1 cellular context compared by ENCODE assay signal in the genomic region with DNA sequence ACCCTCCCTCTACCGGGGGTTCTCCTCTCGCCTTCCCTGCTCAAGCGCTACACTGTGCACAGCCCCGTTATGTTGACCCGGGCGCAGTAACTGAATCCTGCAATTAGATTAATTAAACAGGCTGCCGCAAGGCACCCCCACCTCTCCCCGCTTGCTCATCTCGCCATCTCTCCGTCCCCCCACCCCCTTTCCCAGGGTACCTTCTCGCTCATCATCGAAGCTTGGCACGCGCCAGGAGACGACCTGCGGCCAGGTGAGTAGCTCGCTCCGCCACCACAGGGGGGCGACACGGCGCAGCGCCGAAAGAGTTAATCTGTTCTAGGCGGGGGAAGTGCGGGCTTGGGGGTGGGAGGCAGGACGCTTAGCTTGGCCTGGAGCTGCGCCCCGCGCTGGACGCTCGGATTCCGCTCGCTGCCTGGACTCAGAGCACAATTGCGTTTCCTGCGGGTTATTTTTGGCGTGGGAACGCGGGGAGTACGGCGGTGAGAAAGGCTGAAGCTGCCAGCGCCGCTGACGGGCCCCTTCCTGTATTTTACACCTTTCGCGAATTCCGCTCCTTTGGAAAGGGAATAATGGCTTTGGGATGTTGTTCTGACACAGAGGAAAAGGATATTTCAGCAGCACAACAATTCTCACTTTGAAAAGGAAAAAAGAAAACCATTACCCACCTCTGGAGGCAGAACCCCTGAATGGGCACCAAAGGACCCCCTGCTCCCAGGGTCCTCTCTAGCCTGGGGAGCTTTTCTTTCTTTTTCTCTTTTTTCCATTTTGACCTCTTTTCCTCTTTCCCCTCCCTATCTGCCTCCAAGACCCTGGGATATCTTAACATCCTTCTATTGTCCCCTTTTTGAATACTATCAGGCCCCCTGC.
A peak's percentile ranks its signal among the peaks of the same experiment; 100 is the strongest.
TF ChIP-seq lines count a peak whose summit lies in the region.

No MANE protein-coding gene starts in this region.

TF ChIP-seq in K562, 482 proteins besides CTCF, POLR2A, EP300 and RAD21 (continued from another document and continues in another):
- no peak for TF ChIP-seq ZNF253 (CRISPR knock-in tag; conservative IDR thresholded peaks at IDR 0.05)
- 0 out of 2 replicates have a peak, but pooled peaks have one; percentile 7 for TF ChIP-seq JUND (IDR thresholded peaks at IDR 0.05; ENCODE audit: borderline replicate concordance, low read depth, low read length)
- TF ChIP-seq JUND (tag; IDR thresholded peaks at IDR 0.05; ENCODE audit: borderline replicate concordance, low read depth, low read length), result no peak
- TF ChIP-seq HMG20A (CRISPR knock-in tag; conservative IDR thresholded peaks at IDR 0.05), result no peak
- TF ChIP-seq MYBL2 (IDR thresholded peaks at IDR 0.05; ENCODE audit: low read depth), result no peak
- no peak for TF ChIP-seq MYBL2 (CRISPR knock-in tag; IDR thresholded peaks at IDR 0.05; ENCODE audit: borderline replicate concordance)
- TF ChIP-seq GABPA (tag; conservative IDR thresholded peaks at IDR 0.05; ENCODE audit: low read depth), result no peak
- TF ChIP-seq, protein P1, sequence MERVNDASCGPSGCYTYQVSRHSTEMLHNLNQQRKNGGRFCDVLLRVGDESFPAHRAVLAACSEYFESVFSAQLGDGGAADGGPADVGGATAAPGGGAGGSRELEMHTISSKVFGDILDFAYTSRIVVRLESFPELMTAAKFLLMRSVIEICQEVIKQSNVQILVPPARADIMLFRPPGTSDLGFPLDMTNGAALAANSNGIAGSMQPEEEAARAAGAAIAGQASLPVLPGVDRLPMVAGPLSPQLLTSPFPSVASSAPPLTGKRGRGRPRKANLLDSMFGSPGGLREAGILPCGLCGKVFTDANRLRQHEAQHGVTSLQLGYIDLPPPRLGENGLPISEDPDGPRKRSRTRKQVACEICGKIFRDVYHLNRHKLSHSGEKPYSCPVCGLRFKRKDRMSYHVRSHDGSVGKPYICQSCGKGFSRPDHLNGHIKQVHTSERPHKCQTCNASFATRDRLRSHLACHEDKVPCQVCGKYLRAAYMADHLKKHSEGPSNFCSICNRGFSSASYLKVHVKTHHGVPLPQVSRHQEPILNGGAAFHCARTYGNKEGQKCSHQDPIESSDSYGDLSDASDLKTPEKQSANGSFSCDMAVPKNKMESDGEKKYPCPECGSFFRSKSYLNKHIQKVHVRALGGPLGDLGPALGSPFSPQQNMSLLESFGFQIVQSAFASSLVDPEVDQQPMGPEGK (CRISPR knock-in tag; IDR thresholded peaks at IDR 0.05; ENCODE audit: borderline replicate concordance), result no peak
- no peak for TF ChIP-seq RAD51 (IDR thresholded peaks at IDR 0.05; ENCODE audit: borderline replicate concordance, low read depth)
- no peak for TF ChIP-seq TARDBP (IDR thresholded peaks at IDR 0.05)
- TF ChIP-seq, protein P2, sequence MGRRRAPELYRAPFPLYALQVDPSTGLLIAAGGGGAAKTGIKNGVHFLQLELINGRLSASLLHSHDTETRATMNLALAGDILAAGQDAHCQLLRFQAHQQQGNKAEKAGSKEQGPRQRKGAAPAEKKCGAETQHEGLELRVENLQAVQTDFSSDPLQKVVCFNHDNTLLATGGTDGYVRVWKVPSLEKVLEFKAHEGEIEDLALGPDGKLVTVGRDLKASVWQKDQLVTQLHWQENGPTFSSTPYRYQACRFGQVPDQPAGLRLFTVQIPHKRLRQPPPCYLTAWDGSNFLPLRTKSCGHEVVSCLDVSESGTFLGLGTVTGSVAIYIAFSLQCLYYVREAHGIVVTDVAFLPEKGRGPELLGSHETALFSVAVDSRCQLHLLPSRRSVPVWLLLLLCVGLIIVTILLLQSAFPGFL (CRISPR knock-in tag; IDR thresholded peaks at IDR 0.05), result no peak
- TF ChIP-seq CREBBP (IDR thresholded peaks at IDR 0.05; ENCODE audit: low read depth, low read length), result no peak
- TF ChIP-seq, protein P3, sequence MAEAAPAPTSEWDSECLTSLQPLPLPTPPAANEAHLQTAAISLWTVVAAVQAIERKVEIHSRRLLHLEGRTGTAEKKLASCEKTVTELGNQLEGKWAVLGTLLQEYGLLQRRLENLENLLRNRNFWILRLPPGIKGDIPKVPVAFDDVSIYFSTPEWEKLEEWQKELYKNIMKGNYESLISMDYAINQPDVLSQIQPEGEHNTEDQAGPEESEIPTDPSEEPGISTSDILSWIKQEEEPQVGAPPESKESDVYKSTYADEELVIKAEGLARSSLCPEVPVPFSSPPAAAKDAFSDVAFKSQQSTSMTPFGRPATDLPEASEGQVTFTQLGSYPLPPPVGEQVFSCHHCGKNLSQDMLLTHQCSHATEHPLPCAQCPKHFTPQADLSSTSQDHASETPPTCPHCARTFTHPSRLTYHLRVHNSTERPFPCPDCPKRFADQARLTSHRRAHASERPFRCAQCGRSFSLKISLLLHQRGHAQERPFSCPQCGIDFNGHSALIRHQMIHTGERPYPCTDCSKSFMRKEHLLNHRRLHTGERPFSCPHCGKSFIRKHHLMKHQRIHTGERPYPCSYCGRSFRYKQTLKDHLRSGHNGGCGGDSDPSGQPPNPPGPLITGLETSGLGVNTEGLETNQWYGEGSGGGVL (CRISPR knock-in tag; IDR thresholded peaks at IDR 0.05), result no peak
- TF ChIP-seq, protein P4, sequence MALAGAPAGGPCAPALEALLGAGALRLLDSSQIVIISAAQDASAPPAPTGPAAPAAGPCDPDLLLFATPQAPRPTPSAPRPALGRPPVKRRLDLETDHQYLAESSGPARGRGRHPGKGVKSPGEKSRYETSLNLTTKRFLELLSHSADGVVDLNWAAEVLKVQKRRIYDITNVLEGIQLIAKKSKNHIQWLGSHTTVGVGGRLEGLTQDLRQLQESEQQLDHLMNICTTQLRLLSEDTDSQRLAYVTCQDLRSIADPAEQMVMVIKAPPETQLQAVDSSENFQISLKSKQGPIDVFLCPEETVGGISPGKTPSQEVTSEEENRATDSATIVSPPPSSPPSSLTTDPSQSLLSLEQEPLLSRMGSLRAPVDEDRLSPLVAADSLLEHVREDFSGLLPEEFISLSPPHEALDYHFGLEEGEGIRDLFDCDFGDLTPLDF (CRISPR knock-in tag; IDR thresholded peaks at IDR 0.05), result no peak
- TF ChIP-seq FOXA1 (IDR thresholded peaks at IDR 0.05; ENCODE audit: borderline replicate concordance), result no peak
- no peak for TF ChIP-seq NUFIP1 (IDR thresholded peaks at IDR 0.05; ENCODE audit: partially characterized antibody)
- TF ChIP-seq, protein P5, sequence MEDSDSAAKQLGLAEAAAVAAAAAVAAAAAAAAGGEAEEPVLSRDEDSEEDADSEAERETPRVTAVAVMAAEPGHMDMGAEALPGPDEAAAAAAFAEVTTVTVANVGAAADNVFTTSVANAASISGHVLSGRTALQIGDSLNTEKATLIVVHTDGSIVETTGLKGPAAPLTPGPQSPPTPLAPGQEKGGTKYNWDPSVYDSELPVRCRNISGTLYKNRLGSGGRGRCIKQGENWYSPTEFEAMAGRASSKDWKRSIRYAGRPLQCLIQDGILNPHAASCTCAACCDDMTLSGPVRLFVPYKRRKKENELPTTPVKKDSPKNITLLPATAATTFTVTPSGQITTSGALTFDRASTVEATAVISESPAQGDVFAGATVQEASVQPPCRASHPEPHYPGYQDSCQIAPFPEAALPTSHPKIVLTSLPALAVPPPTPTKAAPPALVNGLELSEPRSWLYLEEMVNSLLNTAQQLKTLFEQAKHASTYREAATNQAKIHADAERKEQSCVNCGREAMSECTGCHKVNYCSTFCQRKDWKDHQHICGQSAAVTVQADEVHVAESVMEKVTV (CRISPR knock-in tag; IDR thresholded peaks at IDR 0.05), result no peak
- TF ChIP-seq, protein P6, sequence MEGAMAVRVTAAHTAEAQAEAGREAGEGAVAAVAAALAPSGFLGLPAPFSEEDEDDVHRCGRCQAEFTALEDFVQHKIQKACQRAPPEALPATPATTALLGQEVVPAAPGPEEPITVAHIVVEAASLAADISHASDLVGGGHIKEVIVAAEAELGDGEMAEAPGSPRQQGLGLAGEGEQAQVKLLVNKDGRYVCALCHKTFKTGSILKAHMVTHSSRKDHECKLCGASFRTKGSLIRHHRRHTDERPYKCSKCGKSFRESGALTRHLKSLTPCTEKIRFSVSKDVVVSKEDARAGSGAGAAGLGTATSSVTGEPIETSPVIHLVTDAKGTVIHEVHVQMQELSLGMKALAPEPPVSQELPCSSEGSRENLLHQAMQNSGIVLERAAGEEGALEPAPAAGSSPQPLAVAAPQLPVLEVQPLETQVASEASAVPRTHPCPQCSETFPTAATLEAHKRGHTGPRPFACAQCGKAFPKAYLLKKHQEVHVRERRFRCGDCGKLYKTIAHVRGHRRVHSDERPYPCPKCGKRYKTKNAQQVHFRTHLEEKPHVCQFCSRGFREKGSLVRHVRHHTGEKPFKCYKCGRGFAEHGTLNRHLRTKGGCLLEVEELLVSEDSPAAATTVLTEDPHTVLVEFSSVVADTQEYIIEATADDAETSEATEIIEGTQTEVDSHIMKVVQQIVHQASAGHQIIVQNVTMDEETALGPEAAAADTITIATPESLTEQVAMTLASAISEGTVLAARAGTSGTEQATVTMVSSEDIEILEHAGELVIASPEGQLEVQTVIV (CRISPR knock-in tag; IDR thresholded peaks at IDR 0.05; ENCODE audit: borderline replicate concordance), result no peak
- TF ChIP-seq, protein P7, sequence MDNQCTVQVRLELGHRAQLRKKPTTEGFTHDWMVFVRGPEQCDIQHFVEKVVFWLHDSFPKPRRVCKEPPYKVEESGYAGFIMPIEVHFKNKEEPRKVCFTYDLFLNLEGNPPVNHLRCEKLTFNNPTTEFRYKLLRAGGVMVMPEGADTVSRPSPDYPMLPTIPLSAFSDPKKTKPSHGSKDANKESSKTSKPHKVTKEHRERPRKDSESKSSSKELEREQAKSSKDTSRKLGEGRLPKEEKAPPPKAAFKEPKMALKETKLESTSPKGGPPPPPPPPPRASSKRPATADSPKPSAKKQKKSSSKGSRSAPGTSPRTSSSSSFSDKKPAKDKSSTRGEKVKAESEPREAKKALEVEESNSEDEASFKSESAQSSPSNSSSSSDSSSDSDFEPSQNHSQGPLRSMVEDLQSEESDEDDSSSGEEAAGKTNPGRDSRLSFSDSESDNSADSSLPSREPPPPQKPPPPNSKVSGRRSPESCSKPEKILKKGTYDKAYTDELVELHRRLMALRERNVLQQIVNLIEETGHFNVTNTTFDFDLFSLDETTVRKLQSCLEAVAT (IDR thresholded peaks at IDR 0.05), result no peak
- TF ChIP-seq, protein P8, sequence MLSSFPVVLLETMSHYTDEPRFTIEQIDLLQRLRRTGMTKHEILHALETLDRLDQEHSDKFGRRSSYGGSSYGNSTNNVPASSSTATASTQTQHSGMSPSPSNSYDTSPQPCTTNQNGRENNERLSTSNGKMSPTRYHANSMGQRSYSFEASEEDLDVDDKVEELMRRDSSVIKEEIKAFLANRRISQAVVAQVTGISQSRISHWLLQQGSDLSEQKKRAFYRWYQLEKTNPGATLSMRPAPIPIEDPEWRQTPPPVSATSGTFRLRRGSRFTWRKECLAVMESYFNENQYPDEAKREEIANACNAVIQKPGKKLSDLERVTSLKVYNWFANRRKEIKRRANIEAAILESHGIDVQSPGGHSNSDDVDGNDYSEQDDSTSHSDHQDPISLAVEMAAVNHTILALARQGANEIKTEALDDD (IDR thresholded peaks at IDR 0.05), result no peak
- TF ChIP-seq ASH1L (IDR thresholded peaks at IDR 0.05; ENCODE audit: borderline replicate concordance, low read depth, partially characterized antibody), result no peak
- no peak for TF ChIP-seq NFE2 (IDR thresholded peaks at IDR 0.05; ENCODE audit: low read depth)
- TF ChIP-seq, protein P9, sequence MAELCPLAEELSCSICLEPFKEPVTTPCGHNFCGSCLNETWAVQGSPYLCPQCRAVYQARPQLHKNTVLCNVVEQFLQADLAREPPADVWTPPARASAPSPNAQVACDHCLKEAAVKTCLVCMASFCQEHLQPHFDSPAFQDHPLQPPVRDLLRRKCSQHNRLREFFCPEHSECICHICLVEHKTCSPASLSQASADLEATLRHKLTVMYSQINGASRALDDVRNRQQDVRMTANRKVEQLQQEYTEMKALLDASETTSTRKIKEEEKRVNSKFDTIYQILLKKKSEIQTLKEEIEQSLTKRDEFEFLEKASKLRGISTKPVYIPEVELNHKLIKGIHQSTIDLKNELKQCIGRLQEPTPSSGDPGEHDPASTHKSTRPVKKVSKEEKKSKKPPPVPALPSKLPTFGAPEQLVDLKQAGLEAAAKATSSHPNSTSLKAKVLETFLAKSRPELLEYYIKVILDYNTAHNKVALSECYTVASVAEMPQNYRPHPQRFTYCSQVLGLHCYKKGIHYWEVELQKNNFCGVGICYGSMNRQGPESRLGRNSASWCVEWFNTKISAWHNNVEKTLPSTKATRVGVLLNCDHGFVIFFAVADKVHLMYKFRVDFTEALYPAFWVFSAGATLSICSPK (IDR thresholded peaks at IDR 0.05; ENCODE audit: borderline replicate concordance), result no peak
- TF ChIP-seq LCOR (CRISPR knock-in tag; IDR thresholded peaks at IDR 0.05), result 0 out of 2 replicates have a peak, but pooled peaks have one; percentile 44
- TF ChIP-seq, protein P10, sequence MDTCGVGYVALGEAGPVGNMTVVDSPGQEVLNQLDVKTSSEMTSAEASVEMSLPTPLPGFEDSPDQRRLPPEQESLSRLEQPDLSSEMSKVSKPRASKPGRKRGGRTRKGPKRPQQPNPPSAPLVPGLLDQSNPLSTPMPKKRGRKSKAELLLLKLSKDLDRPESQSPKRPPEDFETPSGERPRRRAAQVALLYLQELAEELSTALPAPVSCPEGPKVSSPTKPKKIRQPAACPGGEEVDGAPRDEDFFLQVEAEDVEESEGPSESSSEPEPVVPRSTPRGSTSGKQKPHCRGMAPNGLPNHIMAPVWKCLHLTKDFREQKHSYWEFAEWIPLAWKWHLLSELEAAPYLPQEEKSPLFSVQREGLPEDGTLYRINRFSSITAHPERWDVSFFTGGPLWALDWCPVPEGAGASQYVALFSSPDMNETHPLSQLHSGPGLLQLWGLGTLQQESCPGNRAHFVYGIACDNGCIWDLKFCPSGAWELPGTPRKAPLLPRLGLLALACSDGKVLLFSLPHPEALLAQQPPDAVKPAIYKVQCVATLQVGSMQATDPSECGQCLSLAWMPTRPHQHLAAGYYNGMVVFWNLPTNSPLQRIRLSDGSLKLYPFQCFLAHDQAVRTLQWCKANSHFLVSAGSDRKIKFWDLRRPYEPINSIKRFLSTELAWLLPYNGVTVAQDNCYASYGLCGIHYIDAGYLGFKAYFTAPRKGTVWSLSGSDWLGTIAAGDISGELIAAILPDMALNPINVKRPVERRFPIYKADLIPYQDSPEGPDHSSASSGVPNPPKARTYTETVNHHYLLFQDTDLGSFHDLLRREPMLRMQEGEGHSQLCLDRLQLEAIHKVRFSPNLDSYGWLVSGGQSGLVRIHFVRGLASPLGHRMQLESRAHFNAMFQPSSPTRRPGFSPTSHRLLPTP (IDR thresholded peaks at IDR 0.05; ENCODE audit: borderline replicate concordance, extremely low read depth, insufficient read length), result no peak
- TF ChIP-seq KDM4B (IDR thresholded peaks at IDR 0.05; ENCODE audit: borderline replicate concordance in 2 of 2, low read depth in 1 of 2), result peak in 1 of 2 experiments; percentile 31; a peak in 1 of 4 replicates
- TF ChIP-seq FIP1L1 (IDR thresholded peaks at IDR 0.05; ENCODE audit: low read depth, low read length, poor library complexity, severe bottlenecking), result peak; percentile 34
